ENCODE assay signal across 22 cellular contexts in genomic region chr15:29687204-29687768, GRCh38.
DNase-seq lines count a peak whose midpoint lies in the region; ATAC-seq, FAIRE-seq and TF ChIP-seq lines count a peak whose summit lies in the region.
"Had no signal": no experiment of that assay in that cellular context is flagged by ENCODE, and none has a peak within 500 bp of the region (broad histone marks: within the 10 kb centered on the region; RNA-seq: fewer than 3 reads in every experiment).

No MANE protein-coding gene starts in this region.

- H3K9ac ChIP-seq in MM.1S (ENCODE audit: low read length) (no peak overlapping the region), PC-3 (ENCODE audit: low read length) (no peak overlapping the region), HepG2 (ENCODE audit: insufficient read depth, low read depth, low read length) (no peak overlapping the region), smooth muscle cell (ENCODE audit: low read depth) (no peak overlapping the region)

- TF ChIP-seq POLR2A in HepG2 (IDR thresholded peaks at IDR 0.05; ENCODE audit: insufficient read depth in 1 of 2, low read depth in 2 of 2, low read length in 2 of 2): no peak
- no peak for TF ChIP-seq POLR2A in spleen (IDR thresholded peaks at IDR 0.05)

- POLR2A ChIA-PET in PC-3 (lab: Charles Lee; ENCODE audit: unreplicated experiment): no interaction called here
- POLR2A ChIA-PET in HepG2 (lab: Yijun Ruan, JAX): no interaction called here

- H3F3A ChIP-seq in MM.1S (ENCODE audit: insufficient read depth, low read length) (no peaks in the 10 kb centered on the region), PC-3 (ENCODE audit: low read length, unreplicated experiment) (no peaks in the 10 kb centered on the region), smooth muscle cell (ENCODE audit: low read depth) (no peaks in the 10 kb centered on the region)

- H3K4me2 ChIP-seq in MM.1S (ENCODE audit: low read depth, low read length) (no peak overlapping the region), PC-3 (ENCODE audit: low read length) (no peak overlapping the region), HepG2 (ENCODE audit: low read depth, low read length) (peak overlapping the region; percentile 71), smooth muscle cell (no peak overlapping the region)

- H3K27me3 ChIP-seq in MM.1S (replicated peaks; ENCODE audit: insufficient read depth, low read length) (no peaks in the 10 kb centered on the region), PC-3 (ENCODE audit: low read length) (no peaks in the 10 kb centered on the region), HepG2 (ENCODE audit: control insufficient read depth in 1 of 2, insufficient read depth in 2 of 2, low read length in 2 of 2) (no peaks in the 10 kb centered on the region), spleen (replicated peaks in 1 of 7) (peaks cover 0 to 8% (median 0%) of the 10 kb centered on the region in 7 donors), smooth muscle cell (ENCODE audit: low read depth) (no peaks in the 10 kb centered on the region)
- H3K27me3 ChIP-seq: brain microvascular endothelial cell, SJCRH30 had no signal

- FAIRE-seq in HepG2 (lab: Jason Lieb, UNC): no peak
- FAIRE-seq: D721Med, endothelial cell of umbilical vein had no signal

- BruUV-seq in PC-3 (replicated peaks; lab: Mats Ljungman, UMichigan) (no TSS peak), HepG2 (replicated peaks; lab: Mats Ljungman, UMichigan) (no TSS peak)

- H2AFZ ChIP-seq in MM.1S (ENCODE audit: low read length) (no peak overlapping the region), PC-3 (ENCODE audit: low read length) (no peak overlapping the region), HepG2 (ENCODE audit: low read length) (no peak overlapping the region), smooth muscle cell (ENCODE audit: low read depth) (no peak overlapping the region)

- H3K79me2 ChIP-seq in MM.1S (ENCODE audit: low read length): no peaks in the 10 kb centered on the region
- H3K79me2 ChIP-seq in PC-3 (ENCODE audit: low read length): no peaks in the 10 kb centered on the region
- H3K79me2 ChIP-seq in HepG2 (ENCODE audit: insufficient read depth, low read length): no peaks in the 10 kb centered on the region
- no peaks in the 10 kb centered on the region for H3K79me2 ChIP-seq in smooth muscle cell (ENCODE audit: low read depth)

- H3K27ac ChIP-seq in MM.1S (ENCODE audit: low read length) (no peak overlapping the region), PC-3 (ENCODE audit: low read length) (no peak overlapping the region), HepG2 (ENCODE audit: extremely low read length, insufficient read depth, low read length) (no peak overlapping the region), spleen (no peak overlapping the region), smooth muscle cell (ENCODE audit: low read depth) (no peak overlapping the region)
- H3K27ac ChIP-seq: brain microvascular endothelial cell, SJCRH30 had no signal

- no peaks in the 10 kb centered on the region for H4K20me1 ChIP-seq in MM.1S (ENCODE audit: insufficient read depth, low read length)
- H4K20me1 ChIP-seq in PC-3 (ENCODE audit: low read length): no peaks in the 10 kb centered on the region
- H4K20me1 ChIP-seq in HepG2 (ENCODE audit: insufficient read depth, low read length): no peaks in the 10 kb centered on the region
- H4K20me1 ChIP-seq in smooth muscle cell (ENCODE audit: low read depth): no peaks in the 10 kb centered on the region

- TF ChIP-seq CTCF in MM.1S (IDR thresholded peaks at IDR 0.05; ENCODE audit: low read length) (no peak), PC-3 (conservative IDR thresholded peaks at IDR 0.05; ENCODE audit: low read depth, low read length) (no peak), HepG2 (CRISPR knock-in tag; IDR thresholded peaks at IDR 0.05) (no peak), spleen (IDR thresholded peaks at IDR 0.05 in 8 of 11, conservative IDR thresholded peaks at IDR 0.05 in 3 of 11) (no peak), smooth muscle cell (IDR thresholded peaks at IDR 0.05; ENCODE audit: borderline replicate concordance, insufficient read depth, poor library complexity, severe bottlenecking) (no peak)

- H3K9me3 ChIP-seq in MM.1S (replicated peaks; ENCODE audit: insufficient read depth, low read length): no peaks in the 10 kb centered on the region
- no peaks in the 10 kb centered on the region for H3K9me3 ChIP-seq in PC-3 (ENCODE audit: low read length)
- H3K9me3 ChIP-seq in HepG2 (ENCODE audit: low read length): no peaks in the 10 kb centered on the region
- no peaks in the 10 kb centered on the region for H3K9me3 ChIP-seq in spleen
- H3K9me3 ChIP-seq in smooth muscle cell (replicated peaks; ENCODE audit: low read depth): no peaks in the 10 kb centered on the region
- H3K9me3 ChIP-seq: SJCRH30 had no signal

- H3K36me3 ChIP-seq in MM.1S (replicated peaks; ENCODE audit: insufficient read depth, low read length) (no peaks in the 10 kb centered on the region), PC-3 (ENCODE audit: low read depth, low read length) (no peaks in the 10 kb centered on the region), HepG2 (replicated peaks in 1 of 2; ENCODE audit: control insufficient read depth in 1 of 2, insufficient read depth in 2 of 2, low read length in 2 of 2) (no peaks in the 10 kb centered on the region), spleen (no peaks in the 10 kb centered on the region), smooth muscle cell (ENCODE audit: low read depth) (no peaks in the 10 kb centered on the region)
- H3K36me3 ChIP-seq: brain microvascular endothelial cell, SJCRH30 had no signal

- H3K9me2 ChIP-seq in MM.1S (replicated peaks; ENCODE audit: insufficient read depth, low read length): no peaks in the 10 kb centered on the region
- no peaks in the 10 kb centered on the region for H3K9me2 ChIP-seq in PC-3 (replicated peaks; ENCODE audit: low read length)

- no peak overlapping the region for H3K27ac Mint-ChIP-seq in activated CD4-positive, alpha-beta T cell treated with anti-CD3 and anti-CD28 coated beads, Interleukin-2, amount 10 ng/mL, durations not matched to agents 24 days and 14 days
- H3K27ac Mint-ChIP-seq in activated T-cell treated with anti-CD3 and anti-CD28 coated beads, Interleukin-2, amount 50 U/mL, for 72 hours: no peak overlapping the region
- H3K27ac Mint-ChIP-seq: activated CD4-positive, alpha-beta memory T cell treated with anti-CD3 and anti-CD28 coated beads, Interleukin-2, amount 10 ng/mL, durations not matched to agents 7 days and 5 days; activated naive CD8-positive, alpha-beta T cell treated with anti-CD3 and anti-CD28 coated beads, Interleukin-2, amount 10 ng/mL, durations not matched to agents 7 days and 5 days; stimulated activated naive CD8-positive, alpha-beta T cell treated with anti-CD3 and anti-CD28 coated beads, Interleukin-15, amount 100 ng/mL, for 72 hours; T-helper 17 cell had no signal

- H3K4me3 ChIP-seq in MM.1S (ENCODE audit: low read length) (no peak overlapping the region), PC-3 (ENCODE audit: low read length) (no peak overlapping the region), HepG2 (replicated peaks in 1 of 3; ENCODE audit: insufficient read depth in 1 of 3, low read depth in 2 of 3, low read length in 3 of 3) (peak overlapping the region in 1 of 3 experiments; percentile 28; a peak in 1 of 6 replicates), spleen (no peak overlapping the region), smooth muscle cell (no peak overlapping the region)
- H3K4me3 ChIP-seq: SJCRH30 had no signal

- ATAC-seq in PC-3: no peak
- peak; percentile 51 for ATAC-seq in HepG2
- ATAC-seq in activated T-cell treated with anti-CD3 and anti-CD28 coated beads, Interleukin-2, amount 50 U/mL, for 72 hours (replicated peaks in 1 of 2): no peak
- ATAC-seq in HG02870 (IDR thresholded peaks at IDR 0.05; ENCODE audit: unreplicated experiment): no peak
- ATAC-seq: stimulated activated naive CD8-positive, alpha-beta T cell treated with anti-CD3 and anti-CD28 coated beads, Interleukin-15, amount 100 ng/mL, for 72 hours; T-helper 17 cell had no signal

- in situ Hi-C loops in HepG2 (cut with HindIII; ENCODE audit: extremely low pct_ligation_motif_present, low pct_unique_long_range_greater_than_20kb): no loop called here

- no peaks in the 10 kb centered on the region for H3K36me3 Mint-ChIP-seq in activated CD4-positive, alpha-beta T cell treated with anti-CD3 and anti-CD28 coated beads, Interleukin-2, amount 10 ng/mL, durations not matched to agents 24 days and 14 days (ENCODE audit: low read depth)
- H3K36me3 Mint-ChIP-seq in activated T-cell treated with anti-CD3 and anti-CD28 coated beads, Interleukin-2, amount 50 U/mL, for 72 hours (ENCODE audit: insufficient read depth in 2 of 2): no peaks in the 10 kb centered on the region
- H3K36me3 Mint-ChIP-seq: activated naive CD8-positive, alpha-beta T cell treated with anti-CD3 and anti-CD28 coated beads, Interleukin-2, amount 10 ng/mL, durations not matched to agents 7 days and 5 days had no signal

- no peak for TF ChIP-seq RAD21 in HepG2 (CRISPR knock-in tag; IDR thresholded peaks at IDR 0.05)

- CTCF ChIA-PET in PC-3 (lab: Charles Lee) (interaction anchor here (0.8 to 1.1 kb wide), 2 partner anchors 10 to 238 kb away, joined by 3 to 5 read pairs; no protein-coding TSS in a partner anchor), HepG2 (lab: Yijun Ruan, JAX; ENCODE audit: low intra/inter-chr PET ratio, low total read pairs) (no interaction called here)

- no peak for TF ChIP-seq EP300 in HepG2 (IDR thresholded peaks at IDR 0.05; ENCODE audit: low read depth in 2 of 2, low read length in 2 of 2)
- no peak for TF ChIP-seq EP300 in HepG2 (CRISPR knock-in tag; IDR thresholded peaks at IDR 0.05; ENCODE audit: borderline replicate concordance)

- no peak overlapping the region for H3K4me3 Mint-ChIP-seq in activated CD4-positive, alpha-beta T cell treated with anti-CD3 and anti-CD28 coated beads, Interleukin-2, amount 10 ng/mL, durations not matched to agents 24 days and 14 days
- H3K4me3 Mint-ChIP-seq in activated T-cell treated with anti-CD3 and anti-CD28 coated beads, Interleukin-2, amount 50 U/mL, for 72 hours: no peak overlapping the region
- H3K4me3 Mint-ChIP-seq: activated CD4-positive, alpha-beta memory T cell treated with anti-CD3 and anti-CD28 coated beads, Interleukin-2, amount 10 ng/mL, durations not matched to agents 7 days and 5 days; activated naive CD8-positive, alpha-beta T cell treated with anti-CD3 and anti-CD28 coated beads, Interleukin-2, amount 10 ng/mL, durations not matched to agents 7 days and 5 days; stimulated activated naive CD8-positive, alpha-beta T cell treated with anti-CD3 and anti-CD28 coated beads, Interleukin-15, amount 100 ng/mL, for 72 hours; T-helper 17 cell had no signal

- 100% methylated on average over 1 of the region's 13 CpGs for WGBS in HepG2 (ENCODE audit: low lambda C conversion rate)
- 86 to 94% (median 90%) methylated on average over 8 to 13 of the region's 13 CpGs for WGBS in spleen, 5 donors
- WGBS in smooth muscle cell (ENCODE audit: low lambda C conversion rate): 92% methylated on average over 13 of the region's 13 CpGs

- DNase-seq in MM.1S (peak; percentile 47), PC-3 (peak; percentile 30), HepG2 (ENCODE audit: low spot score) (no peak), spleen (peak; percentile 62), smooth muscle cell (lab: John Stamatoyannopoulos, UW; ENCODE audit: unreplicated experiment) (no peak)
- no peak for DNase-seq in activated CD4-positive, alpha-beta T cell treated with anti-CD3 and anti-CD28 coated beads, Interleukin-2, amount 10 ng/mL, durations not matched to agents 24 days and 14 days
- no peak for DNase-seq in activated T-cell treated with anti-CD3 and anti-CD28 coated beads, Interleukin-2, amount 50 U/mL, for 72 hours
- DNase-seq: activated CD4-positive, alpha-beta memory T cell treated with anti-CD3 and anti-CD28 coated beads, Interleukin-2, amount 10 ng/mL, durations not matched to agents 7 days and 5 days; activated naive CD8-positive, alpha-beta T cell treated with anti-CD3 and anti-CD28 coated beads, Interleukin-2, amount 10 ng/mL, durations not matched to agents 7 days and 5 days; activated T-cell treated with anti-CD3 and anti-CD28 coated beads, Interleukin-2, amount 50 U/mL, for 48 hours; brain microvascular endothelial cell; cortex of kidney; foreskin fibroblast; GDM1; kidney glomerular epithelial cell; occipital lobe; SJCRH30; stimulated activated naive CD8-positive, alpha-beta T cell treated with anti-CD3 and anti-CD28 coated beads, Interleukin-15, amount 100 ng/mL, for 72 hours; T-helper 17 cell had no signal

- no peaks in the 10 kb centered on the region for H3K27me3 Mint-ChIP-seq in activated CD4-positive, alpha-beta T cell treated with anti-CD3 and anti-CD28 coated beads, Interleukin-2, amount 10 ng/mL, durations not matched to agents 24 days and 14 days
- peaks cover 4% of the 10 kb centered on the region for H3K27me3 Mint-ChIP-seq in activated T-cell treated with anti-CD3 and anti-CD28 coated beads, Interleukin-2, amount 50 U/mL, for 72 hours (ENCODE audit: low read depth)
- H3K27me3 Mint-ChIP-seq: activated CD4-positive, alpha-beta memory T cell treated with anti-CD3 and anti-CD28 coated beads, Interleukin-2, amount 10 ng/mL, durations not matched to agents 7 days and 5 days had no signal

- peaks cover 14% of the 10 kb centered on the region; the same call in 1 of the 2 replicates for H3K4me1 ChIP-seq in MM.1S (ENCODE audit: low read length)
- H3K4me1 ChIP-seq in PC-3 (ENCODE audit: insufficient read depth, low read length): peaks cover 43% of the 10 kb centered on the region
- peaks cover 22% of the 10 kb centered on the region for H3K4me1 ChIP-seq in HepG2 (ENCODE audit: insufficient read depth, low read length)
- no peaks in the 10 kb centered on the region for H3K4me1 ChIP-seq in spleen
- no peaks in the 10 kb centered on the region for H3K4me1 ChIP-seq in smooth muscle cell (ENCODE audit: low read depth)

- intact Hi-C loops in PC-3 (cut with micrococcal nuclease) (no loop called here), HepG2 (cut with micrococcal nuclease; ENCODE audit: unreplicated experiment) (no loop called here), spleen (cut with DNase I; ENCODE audit: low total_unique reads) (no loop called here)
- intact Hi-C loops in activated CD4-positive, alpha-beta T cell treated with anti-CD3 and anti-CD28 coated beads, Interleukin-2, amount 10 ng/mL, durations not matched to agents 24 days and 14 days (cut with micrococcal nuclease): no loop called here

- no peaks in the 10 kb centered on the region for H3K9me3 Mint-ChIP-seq in activated CD4-positive, alpha-beta T cell treated with anti-CD3 and anti-CD28 coated beads, Interleukin-2, amount 10 ng/mL, durations not matched to agents 24 days and 14 days
- H3K9me3 Mint-ChIP-seq in activated T-cell treated with anti-CD3 and anti-CD28 coated beads, Interleukin-2, amount 50 U/mL, for 72 hours: no peaks in the 10 kb centered on the region
- H3K9me3 Mint-ChIP-seq: activated CD4-positive, alpha-beta memory T cell treated with anti-CD3 and anti-CD28 coated beads, Interleukin-2, amount 10 ng/mL, durations not matched to agents 7 days and 5 days; activated naive CD8-positive, alpha-beta T cell treated with anti-CD3 and anti-CD28 coated beads, Interleukin-2, amount 10 ng/mL, durations not matched to agents 7 days and 5 days; stimulated activated naive CD8-positive, alpha-beta T cell treated with anti-CD3 and anti-CD28 coated beads, Interleukin-15, amount 100 ng/mL, for 72 hours had no signal

- no peaks in the 10 kb centered on the region for H3K4me1 Mint-ChIP-seq in activated CD4-positive, alpha-beta T cell treated with anti-CD3 and anti-CD28 coated beads, Interleukin-2, amount 10 ng/mL, durations not matched to agents 24 days and 14 days
- no peaks in the 10 kb centered on the region for H3K4me1 Mint-ChIP-seq in activated T-cell treated with anti-CD3 and anti-CD28 coated beads, Interleukin-2, amount 50 U/mL, for 72 hours (ENCODE audit: low read depth)
- H3K4me1 Mint-ChIP-seq: activated CD4-positive, alpha-beta memory T cell treated with anti-CD3 and anti-CD28 coated beads, Interleukin-2, amount 10 ng/mL, durations not matched to agents 7 days and 5 days; activated naive CD8-positive, alpha-beta T cell treated with anti-CD3 and anti-CD28 coated beads, Interleukin-2, amount 10 ng/mL, durations not matched to agents 7 days and 5 days; stimulated activated naive CD8-positive, alpha-beta T cell treated with anti-CD3 and anti-CD28 coated beads, Interleukin-15, amount 100 ng/mL, for 72 hours; T-helper 17 cell had no signal

Comparison
In these comparisons a context has a peak if more than half of its experiments do, and no peak if none do; other contexts are left out.
1. DNase-seq: peak in MM.1S (single experiment), PC-3 (single experiment) and spleen (single experiment); none in HepG2 (single experiment), activated CD4-positive, alpha-beta T cell treated with anti-CD3 and anti-CD28 coated beads, Interleukin-2, amount 10 ng/mL, durations not matched to agents 24 days and 14 days (single experiment), smooth muscle cell (single experiment) and activated T-cell treated with anti-CD3 and anti-CD28 coated beads, Interleukin-2, amount 50 U/mL, for 72 hours (0 of 2).